ENCODE assay signal across 23 cellular contexts in genomic region chr15:48066456-48066855, GRCh38. TPM values are rescaled to one million over a fixed set of nuclear protein-coding genes. Genes with fewer than 3 reads are reported as not detected.
"Had no signal": no experiment of that assay in that cellular context is flagged by ENCODE, and none has a peak within 500 bp of the region (broad histone marks: within the 10 kb centered on the region; RNA-seq: fewer than 3 reads in every experiment).

No MANE protein-coding gene starts in this region.

- H3K4me1 ChIP-seq: colonic mucosa, heart left ventricle, parathyroid adenoma, psoas muscle, right lobe of liver, testis, transverse colon had no signal

- H3K4me3 ChIP-seq: colonic mucosa, heart left ventricle, neural progenitor cell, psoas muscle, right lobe of liver, testis, transverse colon had no signal

- H3K27ac ChIP-seq: colonic mucosa, heart left ventricle, neural progenitor cell, parathyroid adenoma, psoas muscle, right lobe of liver, testis, transverse colon had no signal

- FAIRE-seq: endothelial cell of umbilical vein, frontal cortex had no signal

- H3K27me3 ChIP-seq: colonic mucosa, heart left ventricle, neural progenitor cell, right lobe of liver, testis, transverse colon had no signal

- ATAC-seq: heart left ventricle; left lobe of liver; psoas muscle; right lobe of liver; stimulated activated memory B cell treated with anti-CD40 and anti-IgM and Interleukin-4, amounts not matched to agents 10 μg/mL and 1 μg/mL and 100 μg/mL, for 72 hours had no signal

- DNase-seq: colonic mucosa; dermis blood vessel endothelial cell; erythroblast; heart left ventricle; hippocampal formation; islet precursor cell; mammary epithelial cell; occipital lobe; psoas muscle; retina; right lobe of liver; stimulated activated CD4-positive, alpha-beta T cell treated with anti-CD3 and anti-CD28 coated beads, Interleukin-4, amount 100 ng/mL, for 1 hour; testis; transverse colon had no signal

- H3K36me3 ChIP-seq: colonic mucosa, heart left ventricle, neural progenitor cell, right lobe of liver, transverse colon had no signal

- H3K9me3 ChIP-seq: colonic mucosa, heart left ventricle, psoas muscle, right lobe of liver, testis, transverse colon had no signal

RNA-seq across cellular contexts. Expression of gene SLC24A5, which starts 54.3 kb away (rescaled TPM):
- total RNA-seq: colonic mucosa; dermis blood vessel endothelial cell; endothelial cell of umbilical vein; glomerular endothelial cell; heart left ventricle; left lobe of liver; mammary epithelial cell; natural killer cell treated with Interleukin-12 subunit alpha and Interleukin-12 subunit beta and Interleukin-15 and Interleukin-18, amount 100 ng/mL, for 72 hours; occipital lobe; psoas muscle; right lobe of liver; transverse colon; ureter had no signal
- polyA plus RNA-seq: endothelial cell of umbilical vein, heart left ventricle, mammary epithelial cell, psoas muscle had no signal
